ENCODE assay signal across 7 cellular contexts in genomic region chr1:44775078-44775929, GRCh38.
DNase-seq lines count a peak whose midpoint lies in the region; ATAC-seq and TF ChIP-seq lines count a peak whose summit lies in the region.

Gene RPS8, plus strand, starts transcription at chr1:44775540. Its CDS starts 57 bp downstream, at chr1:44775597.

- H3K4me3 ChIP-seq in retinal pigment epithelial cell (ENCODE audit: low read length): peak within 1 kb of the TSS; percentile 93

- no peak for TF ChIP-seq CTCF in retinal pigment epithelial cell (conservative IDR thresholded peaks at IDR 0.05; ENCODE audit: low read depth, low read length)

- ATAC-seq in GM18511 (IDR thresholded peaks at IDR 0.05; ENCODE audit: unreplicated experiment): peak; percentile 85
- peak; percentile 65 for ATAC-seq in HG02981 (IDR thresholded peaks at IDR 0.05; ENCODE audit: unreplicated experiment)

- peak; percentile 98 for DNase-seq in NCI-H2029 treated with DMSO at 0.1 percent for 48 hours (lab: John Stamatoyannopoulos, UW)
- peak; percentile 87 for DNase-seq in T1000 (lab: John Stamatoyannopoulos, UW)
- peak; percentile 97 for DNase-seq in astrocyte of the hippocampus (ENCODE audit: low read depth, low spot score)
- DNase-seq in hypothalamus (lab: John Stamatoyannopoulos, UW): peak; percentile 62 to 95 (median 84)
- DNase-seq in retinal pigment epithelial cell (ENCODE audit: low read depth): peak; percentile 77

Comparison
In these comparisons a context has a peak if more than half of its experiments do, and no peak if none do; other contexts are left out.
1. Peak in every context shown above with its lines: DNase-seq, ATAC-seq and H3K4me3 ChIP-seq.